8 cellular contexts compared by ENCODE assay signal in the genomic region with DNA sequence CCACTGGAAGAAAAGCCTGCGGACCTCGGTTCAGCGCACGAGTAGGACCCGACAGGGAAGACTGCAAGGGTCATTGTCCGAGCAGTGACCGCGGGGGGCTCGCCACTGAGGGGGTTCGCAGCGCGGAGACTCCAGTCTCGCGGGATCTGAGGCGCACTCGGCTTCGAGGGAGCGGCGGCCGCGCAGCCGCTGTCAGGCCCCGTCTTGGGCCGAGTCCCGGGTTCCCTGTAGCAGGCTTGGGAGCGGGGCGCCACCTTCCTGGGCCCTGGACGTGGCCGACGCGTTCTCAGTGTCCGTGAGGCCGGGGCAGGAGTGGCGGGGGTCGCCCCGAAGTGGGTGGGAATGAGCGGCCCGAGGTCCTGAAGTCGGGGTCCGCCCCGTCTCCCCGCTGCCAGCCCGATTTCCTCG. TPM values are rescaled to one million over a fixed set of nuclear protein-coding genes. Genes with fewer than 3 reads are reported as not detected.
DNase-seq lines count a peak whose midpoint lies in the region; ATAC-seq lines count a peak whose summit lies in the region.

No MANE protein-coding gene starts in this region.

- H3K27me3 ChIP-seq in subcutaneous abdominal adipose tissue (ENCODE audit: control insufficient read depth in 5 of 5, insufficient read depth in 4 of 5, low read length in 5 of 5) = no peaks in the 10 kb centered on the region

- peaks cover 0 to 60% (median 50%) of the 10 kb centered on the region in 5 donors for H3K36me3 ChIP-seq in subcutaneous abdominal adipose tissue (ENCODE audit: control insufficient read depth in 5 of 5, insufficient read depth in 5 of 5, low read length in 5 of 5)

- H3K27me3 Mint-ChIP-seq in activated CD4-positive, alpha-beta T cell treated with anti-CD3 and anti-CD28 coated beads, Interleukin-2, amount 10 ng/mL, durations not matched to agents 24 days and 14 days = no peaks in the 10 kb centered on the region
- H3K27me3 Mint-ChIP-seq in activated naive CD8-positive, alpha-beta T cell treated with anti-CD3 and anti-CD28 coated beads, Interleukin-2, amount 10 ng/mL, durations not matched to agents 7 days and 5 days = no peaks in the 10 kb centered on the region

- intact Hi-C loops in activated CD4-positive, alpha-beta T cell treated with anti-CD3 and anti-CD28 coated beads, Interleukin-2, amount 10 ng/mL, durations not matched to agents 24 days and 14 days (cut with micrococcal nuclease) = loop anchor here (1.0 to 5.0 kb wide), 3 partner anchors 87 to 132 kb away; partner anchors contain the start of genes DAZAP1 and NDUFS7

- peaks cover 47% of the 10 kb centered on the region for H3K4me1 Mint-ChIP-seq in activated CD4-positive, alpha-beta T cell treated with anti-CD3 and anti-CD28 coated beads, Interleukin-2, amount 10 ng/mL, durations not matched to agents 24 days and 14 days
- H3K4me1 Mint-ChIP-seq in activated naive CD8-positive, alpha-beta T cell treated with anti-CD3 and anti-CD28 coated beads, Interleukin-2, amount 10 ng/mL, durations not matched to agents 7 days and 5 days = peaks cover 45% of the 10 kb centered on the region

- H3K27ac Mint-ChIP-seq in activated CD4-positive, alpha-beta T cell treated with anti-CD3 and anti-CD28 coated beads, Interleukin-2, amount 10 ng/mL, durations not matched to agents 24 days and 14 days = peak overlapping the region; percentile 80
- H3K27ac Mint-ChIP-seq in activated naive CD8-positive, alpha-beta T cell treated with anti-CD3 and anti-CD28 coated beads, Interleukin-2, amount 10 ng/mL, durations not matched to agents 7 days and 5 days = no peak overlapping the region

- H3K4me3 ChIP-seq in iPS-18c (ENCODE audit: insufficient read depth, low read depth, low read length) = peak overlapping the region; percentile 89
- peak overlapping the region in 4 of 5 donors; percentile 22 to 75 (median 60) for H3K4me3 ChIP-seq in subcutaneous abdominal adipose tissue (ENCODE audit: low read depth in 1 of 5, low read length in 5 of 5)

- peak overlapping the region in 4 of 5 donors; percentile 37 to 94 (median 62) for H3K9ac ChIP-seq in subcutaneous abdominal adipose tissue (ENCODE audit: low read length in 5 of 5)

- H3K36me3 Mint-ChIP-seq in activated CD4-positive, alpha-beta T cell treated with anti-CD3 and anti-CD28 coated beads, Interleukin-2, amount 10 ng/mL, durations not matched to agents 24 days and 14 days (ENCODE audit: low read depth) = peaks cover 66% of the 10 kb centered on the region
- H3K36me3 Mint-ChIP-seq in activated naive CD8-positive, alpha-beta T cell treated with anti-CD3 and anti-CD28 coated beads, Interleukin-2, amount 10 ng/mL, durations not matched to agents 7 days and 5 days = peaks cover 41% of the 10 kb centered on the region

- no peak for DNase-seq in activated CD4-positive, alpha-beta T cell treated with anti-CD3 and anti-CD28 coated beads, Interleukin-2, amount 10 ng/mL, durations not matched to agents 24 days and 14 days
- no peak for DNase-seq in activated CD4-positive, alpha-beta T cell treated with anti-CD3 and anti-CD28 coated beads for 1 hour
- DNase-seq in activated naive CD8-positive, alpha-beta T cell treated with anti-CD3 and anti-CD28 coated beads, Interleukin-2, amount 10 ng/mL, durations not matched to agents 7 days and 5 days = no peak
- DNase-seq in NAMALWA (ENCODE audit: low spot score) = no peak

- POLR2A ChIA-PET in activated naive CD8-positive, alpha-beta T cell treated with anti-CD3 and anti-CD28 coated beads, Interleukin-2, amount 10 ng/mL, durations not matched to agents 7 days and 5 days (lab: Charles Lee) = interaction anchor here (0.6 to 1.9 kb wide), 13 partner anchors 8 to 768 kb away, joined by 3 to 20 read pairs (median 4); partner anchors contain the start of gene ATP5F1D

- H3K9me3 Mint-ChIP-seq in activated CD4-positive, alpha-beta T cell treated with anti-CD3 and anti-CD28 coated beads, Interleukin-2, amount 10 ng/mL, durations not matched to agents 24 days and 14 days = no peaks in the 10 kb centered on the region
- H3K9me3 Mint-ChIP-seq in activated naive CD8-positive, alpha-beta T cell treated with anti-CD3 and anti-CD28 coated beads, Interleukin-2, amount 10 ng/mL, durations not matched to agents 7 days and 5 days = no peaks in the 10 kb centered on the region

- peak overlapping the region; percentile 78 for H3K4me3 Mint-ChIP-seq in activated CD4-positive, alpha-beta T cell treated with anti-CD3 and anti-CD28 coated beads, Interleukin-2, amount 10 ng/mL, durations not matched to agents 24 days and 14 days
- H3K4me3 Mint-ChIP-seq in activated naive CD8-positive, alpha-beta T cell treated with anti-CD3 and anti-CD28 coated beads, Interleukin-2, amount 10 ng/mL, durations not matched to agents 7 days and 5 days = peak overlapping the region; percentile 67

- no peaks in the 10 kb centered on the region for H3K9me3 ChIP-seq in iPS-18c (ENCODE audit: control insufficient read depth, insufficient read depth, low read length)
- H3K9me3 ChIP-seq in subcutaneous abdominal adipose tissue (ENCODE audit: control insufficient read depth in 5 of 5, low read length in 5 of 5) = no peaks in the 10 kb centered on the region

- peaks cover 14 to 69% (median 67%) of the 10 kb centered on the region in 5 donors for H3K4me1 ChIP-seq in subcutaneous abdominal adipose tissue (ENCODE audit: control insufficient read depth in 5 of 5, insufficient read depth in 5 of 5, low read length in 5 of 5)

- peak overlapping the region; percentile 91 for H3K27ac ChIP-seq in subcutaneous abdominal adipose tissue (ENCODE audit: low read depth, low read length)

- no peak for ATAC-seq in activated naive CD8-positive, alpha-beta T cell treated with anti-CD3 and anti-CD28 coated beads, Interleukin-2, amount 10 ng/mL, durations not matched to agents 7 days and 5 days (ENCODE audit: low read depth)
- ATAC-seq in GM21619 (IDR thresholded peaks at IDR 0.05; ENCODE audit: unreplicated experiment) (no peak), GM19397 (IDR thresholded peaks at IDR 0.05; ENCODE audit: unreplicated experiment) (no peak)

RNA-seq across cellular contexts. Expression of gene FAM174C, which starts 0.5 kb away (rescaled TPM):
- total RNA-seq in activated CD4-positive, alpha-beta T cell treated with anti-CD3 and anti-CD28 coated beads, Interleukin-2, amount 10 ng/mL, durations not matched to agents 24 days and 14 days = 115 and 126 TPM in 2 replicates
- 10 to 100 TPM; 44.5 to 48.3 TPM for total RNA-seq in activated naive CD8-positive, alpha-beta T cell treated with anti-CD3 and anti-CD28 coated beads, Interleukin-2, amount 10 ng/mL, durations not matched to agents 7 days and 5 days

RNA-seq across cellular contexts. Expression of gene CIRBP, which starts 5.7 kb away (rescaled TPM):
- total RNA-seq in activated CD4-positive, alpha-beta T cell treated with anti-CD3 and anti-CD28 coated beads, Interleukin-2, amount 10 ng/mL, durations not matched to agents 24 days and 14 days = 237 TPM in 2 replicates
- 100 to 1,000 TPM; 327 to 342 TPM for total RNA-seq in activated naive CD8-positive, alpha-beta T cell treated with anti-CD3 and anti-CD28 coated beads, Interleukin-2, amount 10 ng/mL, durations not matched to agents 7 days and 5 days

RNA-seq across cellular contexts. Expression of gene EFNA2, which starts 10.8 kb away (rescaled TPM):
- total RNA-seq in activated CD4-positive, alpha-beta T cell treated with anti-CD3 and anti-CD28 coated beads, Interleukin-2, amount 10 ng/mL, durations not matched to agents 24 days and 14 days = not detected in 2 replicates
- total RNA-seq in activated naive CD8-positive, alpha-beta T cell treated with anti-CD3 and anti-CD28 coated beads, Interleukin-2, amount 10 ng/mL, durations not matched to agents 7 days and 5 days = not detected

RNA-seq across cellular contexts. Expression of gene MIDN, which starts 26.5 kb away (rescaled TPM):
- total RNA-seq in activated CD4-positive, alpha-beta T cell treated with anti-CD3 and anti-CD28 coated beads, Interleukin-2, amount 10 ng/mL, durations not matched to agents 24 days and 14 days = 72.3 and 82.4 TPM in 2 replicates
- total RNA-seq in activated naive CD8-positive, alpha-beta T cell treated with anti-CD3 and anti-CD28 coated beads, Interleukin-2, amount 10 ng/mL, durations not matched to agents 7 days and 5 days = 10 to 100 TPM; 75.2 to 80.7 TPM

RNA-seq across cellular contexts. Expression of gene ATP5F1D, which starts 33.3 kb away (rescaled TPM):
- 254 and 269 TPM in 2 replicates for total RNA-seq in activated CD4-positive, alpha-beta T cell treated with anti-CD3 and anti-CD28 coated beads, Interleukin-2, amount 10 ng/mL, durations not matched to agents 24 days and 14 days
- total RNA-seq in activated naive CD8-positive, alpha-beta T cell treated with anti-CD3 and anti-CD28 coated beads, Interleukin-2, amount 10 ng/mL, durations not matched to agents 7 days and 5 days = 100 to 1,000 TPM; 157 to 161 TPM
